7 cellular contexts compared by ENCODE assay signal in the genomic region with DNA sequence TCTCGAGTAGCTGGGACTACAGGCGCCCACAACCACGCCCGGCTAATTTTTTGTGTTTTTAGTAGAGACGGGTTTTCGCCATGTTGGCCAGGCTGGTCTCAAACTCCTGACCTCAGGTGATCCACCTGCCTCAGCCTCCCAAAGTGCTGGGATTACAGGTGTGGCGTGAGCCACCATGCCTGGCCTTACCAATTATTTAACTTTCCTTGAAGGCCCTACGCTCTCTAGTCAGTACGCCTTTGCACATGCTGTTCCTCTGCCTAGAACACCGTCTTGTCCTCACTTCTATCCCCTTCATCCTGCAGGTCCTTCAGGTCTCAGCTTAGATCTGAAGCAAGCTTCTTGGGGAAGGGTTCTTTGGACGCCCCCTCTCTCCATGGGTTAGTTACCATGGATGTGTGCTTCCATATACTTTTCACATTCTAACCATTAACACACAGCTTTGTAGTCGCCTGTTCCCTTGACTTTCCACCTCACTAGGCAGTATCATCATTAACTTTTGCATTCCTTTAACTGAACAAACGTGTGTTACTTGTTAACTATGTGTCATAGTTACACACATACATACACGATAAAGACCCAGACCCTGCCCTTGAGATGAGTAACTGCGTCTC. TPM values are rescaled to one million over a fixed set of nuclear protein-coding genes. Genes with fewer than 3 reads are reported as not detected.
DNase-seq lines count a peak whose midpoint lies in the region; ATAC-seq and TF ChIP-seq lines count a peak whose summit lies in the region.

No MANE protein-coding gene starts in this region.

- H3K27ac Mint-ChIP-seq in HFFc6: peak overlapping the region; percentile 92
- peak overlapping the region; percentile 92 for H3K27ac Mint-ChIP-seq in activated CD8-positive, alpha-beta T cell treated with anti-CD3 and anti-CD28 coated beads, Interleukin-2, amount 10 ng/mL, durations not matched to agents 7 days and 5 days
- H3K27ac Mint-ChIP-seq in stimulated activated memory B cell treated with anti-CD40 and anti-IgM and Interleukin-4, amounts not matched to agents 10 μg/mL and 1 μg/mL and 100 μg/mL, for 72 hours: peak overlapping the region; percentile 87

- H3K9ac ChIP-seq in iPS-15b (ENCODE audit: low read depth, low read length): no peak overlapping the region

- no peak for ATAC-seq in activated CD8-positive, alpha-beta T cell treated with anti-CD3 and anti-CD28 coated beads, Interleukin-2, amount 10 ng/mL, durations not matched to agents 7 days and 5 days
- no peak for ATAC-seq in stimulated activated memory B cell treated with anti-CD40 and anti-IgM and Interleukin-4, amounts not matched to agents 10 μg/mL and 1 μg/mL and 100 μg/mL, for 72 hours

- POLR2A ChIA-PET in activated CD8-positive, alpha-beta T cell treated with anti-CD3 and anti-CD28 coated beads, Interleukin-2, amount 10 ng/mL, durations not matched to agents 7 days and 5 days (lab: Charles Lee): interaction anchor here (0.6 to 1.4 kb wide), 5 partner anchors 11 to 247 kb away, joined by 3 to 6 read pairs (median 5); a partner anchor contains a TSS

- DNase-seq in HFFc6: no peak
- no peak for DNase-seq in activated CD8-positive, alpha-beta T cell treated with anti-CD3 and anti-CD28 coated beads, Interleukin-2, amount 10 ng/mL, durations not matched to agents 7 days and 5 days
- no peak for DNase-seq in EL
- DNase-seq in COLO829 (ENCODE audit: low spot score): no peak
- no peak for DNase-seq in germinal center (ENCODE audit: low spot score)

- peak overlapping the region; percentile 97 for H3K4me3 Mint-ChIP-seq in HFFc6
- H3K4me3 Mint-ChIP-seq in activated CD8-positive, alpha-beta T cell treated with anti-CD3 and anti-CD28 coated beads, Interleukin-2, amount 10 ng/mL, durations not matched to agents 7 days and 5 days: peak overlapping the region; percentile 90
- H3K4me3 Mint-ChIP-seq in stimulated activated memory B cell treated with anti-CD40 and anti-IgM and Interleukin-4, amounts not matched to agents 10 μg/mL and 1 μg/mL and 100 μg/mL, for 72 hours: peak overlapping the region; percentile 93

- peaks cover 4% of the 10 kb centered on the region for H3K4me1 ChIP-seq in iPS-15b (ENCODE audit: control insufficient read depth, insufficient read depth, low read length)

- peaks cover 31% of the 10 kb centered on the region for H3K36me3 Mint-ChIP-seq in HFFc6 (ENCODE audit: low read depth)
- peaks cover 20% of the 10 kb centered on the region for H3K36me3 Mint-ChIP-seq in activated CD8-positive, alpha-beta T cell treated with anti-CD3 and anti-CD28 coated beads, Interleukin-2, amount 10 ng/mL, durations not matched to agents 7 days and 5 days (ENCODE audit: low read depth)
- H3K36me3 Mint-ChIP-seq in stimulated activated memory B cell treated with anti-CD40 and anti-IgM and Interleukin-4, amounts not matched to agents 10 μg/mL and 1 μg/mL and 100 μg/mL, for 72 hours: peaks cover 20% of the 10 kb centered on the region

- H3K4me1 Mint-ChIP-seq in HFFc6 (ENCODE audit: low read depth): peaks cover 52% of the 10 kb centered on the region
- peaks cover 19% of the 10 kb centered on the region for H3K4me1 Mint-ChIP-seq in activated CD8-positive, alpha-beta T cell treated with anti-CD3 and anti-CD28 coated beads, Interleukin-2, amount 10 ng/mL, durations not matched to agents 7 days and 5 days (ENCODE audit: low read depth)
- H3K4me1 Mint-ChIP-seq in stimulated activated memory B cell treated with anti-CD40 and anti-IgM and Interleukin-4, amounts not matched to agents 10 μg/mL and 1 μg/mL and 100 μg/mL, for 72 hours: peaks cover 32% of the 10 kb centered on the region

- H3K9me3 Mint-ChIP-seq in HFFc6: peaks cover 6% of the 10 kb centered on the region; the same call in 1 of the 2 replicates
- H3K9me3 Mint-ChIP-seq in activated CD8-positive, alpha-beta T cell treated with anti-CD3 and anti-CD28 coated beads, Interleukin-2, amount 10 ng/mL, durations not matched to agents 7 days and 5 days (ENCODE audit: insufficient read depth): no peaks in the 10 kb centered on the region
- H3K9me3 Mint-ChIP-seq in stimulated activated memory B cell treated with anti-CD40 and anti-IgM and Interleukin-4, amounts not matched to agents 10 μg/mL and 1 μg/mL and 100 μg/mL, for 72 hours: no peaks in the 10 kb centered on the region

- H3K27me3 ChIP-seq in iPS-15b (ENCODE audit: control insufficient read depth, insufficient read depth, low read length): peaks cover under 1% of the 10 kb centered on the region

- peak overlapping the region; percentile 97 for H3K4me3 ChIP-seq in iPS-15b (ENCODE audit: low read depth, low read length)

- TF ChIP-seq CTCF in HFFc6 (IDR thresholded peaks at IDR 0.05): no peak

- H3K27me3 Mint-ChIP-seq in HFFc6 (ENCODE audit: insufficient read depth): peaks cover 50% of the 10 kb centered on the region
- no peaks in the 10 kb centered on the region for H3K27me3 Mint-ChIP-seq in activated CD8-positive, alpha-beta T cell treated with anti-CD3 and anti-CD28 coated beads, Interleukin-2, amount 10 ng/mL, durations not matched to agents 7 days and 5 days (ENCODE audit: low read depth)
- H3K27me3 Mint-ChIP-seq in stimulated activated memory B cell treated with anti-CD40 and anti-IgM and Interleukin-4, amounts not matched to agents 10 μg/mL and 1 μg/mL and 100 μg/mL, for 72 hours: no peaks in the 10 kb centered on the region

- no peaks in the 10 kb centered on the region for H3K9me3 ChIP-seq in iPS-15b (ENCODE audit: control insufficient read depth, insufficient read depth, low read length)

- CTCF ChIA-PET in activated CD8-positive, alpha-beta T cell treated with anti-CD3 and anti-CD28 coated beads, Interleukin-2, amount 10 ng/mL, durations not matched to agents 7 days and 5 days (lab: Charles Lee): interaction anchor here (1.1 to 6.4 kb wide), 13 partner anchors 10 to 385 kb away, joined by 3 to 118 read pairs (median 5); a partner anchor contains a TSS

- peaks cover 20% of the 10 kb centered on the region for H3K36me3 ChIP-seq in iPS-15b (ENCODE audit: control insufficient read depth, insufficient read depth, low read length)

RNA-seq across cellular contexts. Expression of a gene that starts 0.6 kb away (rescaled TPM):
- 100 to 1,000 TPM; 179 to 212 (median 193) TPM for total RNA-seq in HFFc6 (2021; fragmentation: NEBNext Ultra II Directional; extraction: Animal tissue kit (Norgen Biotek cat#: 25700))
- 100 to 1,000 TPM; 130 to 138 TPM for total RNA-seq in activated CD8-positive, alpha-beta T cell treated with anti-CD3 and anti-CD28 coated beads, Interleukin-2, amount 10 ng/mL, durations not matched to agents 7 days and 5 days

RNA-seq across cellular contexts. Expression of a gene that starts 31.9 kb away (rescaled TPM):
- total RNA-seq in HFFc6 (2021; fragmentation: NEBNext Ultra II Directional; extraction: Animal tissue kit (Norgen Biotek cat#: 25700)): 100 to 1,000 TPM; 492 to 540 (median 512) TPM
- not detected for total RNA-seq in activated CD8-positive, alpha-beta T cell treated with anti-CD3 and anti-CD28 coated beads, Interleukin-2, amount 10 ng/mL, durations not matched to agents 7 days and 5 days

RNA-seq across cellular contexts. Expression of a gene that starts 48.4 kb away (rescaled TPM):
- total RNA-seq in HFFc6 (2021; fragmentation: NEBNext Ultra II Directional; extraction: Animal tissue kit (Norgen Biotek cat#: 25700)): under 1 TPM in 2 of 6 experiments, not detected in 4; 0.05 to 0.07 TPM
- total RNA-seq in activated CD8-positive, alpha-beta T cell treated with anti-CD3 and anti-CD28 coated beads, Interleukin-2, amount 10 ng/mL, durations not matched to agents 7 days and 5 days: under 1 TPM in 1 of 2 experiments, not detected in 1; 0.21 TPM

Comparison
In these comparisons a context has a peak if more than half of its experiments do, and no peak if none do; other contexts are left out.
1. RNA of a gene that starts 31.9 kb away (total RNA-seq): 492 to 540 TPM in HFFc6; not detected in activated CD8-positive, alpha-beta T cell treated with anti-CD3 and anti-CD28 coated beads, Interleukin-2, amount 10 ng/mL, durations not matched to agents 7 days and 5 days; every median in the first group is over 100 times any median in the second.
2. Peak in every context shown above with its lines, with median percentiles within 50 percentile points of each other: H3K27ac Mint-ChIP-seq and H3K4me3 Mint-ChIP-seq.